20 cellular contexts compared by ENCODE assay signal in genomic region chr15:90619468-90619867, GRCh38.
DNase-seq lines count a peak whose midpoint lies in the region; ATAC-seq lines count a peak whose summit lies in the region.
"Had no signal": no experiment of that assay in that cellular context is flagged by ENCODE, and none has a peak within 500 bp of the region (broad histone marks: within the 10 kb centered on the region; RNA-seq: fewer than 3 reads in every experiment).

No MANE protein-coding gene starts in this region.

- no peak for ATAC-seq in naive thymus-derived CD8-positive, alpha-beta T cell

- H3K4me1 Mint-ChIP-seq in activated naive CD4-positive, alpha-beta T cell treated with anti-CD3 and anti-CD28 coated beads for 36 hours (ENCODE audit: low read depth): peaks cover 36% of the 10 kb centered on the region
- peaks cover 38% of the 10 kb centered on the region for H3K4me1 Mint-ChIP-seq in activated T-helper 1 cell treated with anti-CD3 and anti-CD28 coated beads, Interleukin-12 subunit alpha, Interleukin-12 subunit beta, Interleukin-2, Interleukin-4 antibody, amounts not matched to agents 30 ng/mL and 10 ng/mL and 1 ng/mL, durations not matched to agents 14 hours and 24 hours and 36 hours (ENCODE audit: low read depth)
- H3K4me1 Mint-ChIP-seq in naive thymus-derived CD8-positive, alpha-beta T cell: peaks cover 16 to 31% (median 22%) of the 10 kb centered on the region in 4 donors

- peak overlapping the region; percentile 63 for H3K4me3 Mint-ChIP-seq in activated naive CD4-positive, alpha-beta T cell treated with anti-CD3 and anti-CD28 coated beads for 36 hours
- H3K4me3 Mint-ChIP-seq in activated T-helper 1 cell treated with anti-CD3 and anti-CD28 coated beads, Interleukin-12 subunit alpha, Interleukin-12 subunit beta, Interleukin-2, Interleukin-4 antibody, amounts not matched to agents 30 ng/mL and 10 ng/mL and 1 ng/mL, durations not matched to agents 14 hours and 24 hours and 36 hours: peak overlapping the region; percentile 65
- peak overlapping the region in 7 of 10 donors; percentile 6 to 79 (median 44) for H3K4me3 Mint-ChIP-seq in naive thymus-derived CD8-positive, alpha-beta T cell
- H3K4me3 Mint-ChIP-seq: nephron progenitor cell had no signal

- intact Hi-C loops in activated naive CD4-positive, alpha-beta T cell treated with anti-CD3 and anti-CD28 coated beads for 36 hours (cut with micrococcal nuclease): no loop called here
- intact Hi-C loops in activated T-helper 1 cell treated with anti-CD3 and anti-CD28 coated beads, Interleukin-12 subunit alpha, Interleukin-12 subunit beta, Interleukin-2, Interleukin-4 antibody, amounts not matched to agents 30 ng/mL and 10 ng/mL and 1 ng/mL, durations not matched to agents 14 hours and 24 hours and 36 hours (cut with micrococcal nuclease): loop anchor here (5.0 kb wide), 1 partner anchor 87 kb away; no protein-coding TSS in a partner anchor

- no peaks in the 10 kb centered on the region for H3K9me3 Mint-ChIP-seq in activated naive CD4-positive, alpha-beta T cell treated with anti-CD3 and anti-CD28 coated beads for 36 hours
- no peaks in the 10 kb centered on the region for H3K9me3 Mint-ChIP-seq in activated T-helper 1 cell treated with anti-CD3 and anti-CD28 coated beads, Interleukin-12 subunit alpha, Interleukin-12 subunit beta, Interleukin-2, Interleukin-4 antibody, amounts not matched to agents 30 ng/mL and 10 ng/mL and 1 ng/mL, durations not matched to agents 14 hours and 24 hours and 36 hours
- H3K9me3 Mint-ChIP-seq in naive thymus-derived CD8-positive, alpha-beta T cell: no peaks in the 10 kb centered on the region
- H3K9me3 Mint-ChIP-seq: CD8-positive, alpha-beta memory T cell; nephron progenitor cell had no signal

- H3K36me3 Mint-ChIP-seq in activated naive CD4-positive, alpha-beta T cell treated with anti-CD3 and anti-CD28 coated beads for 36 hours (ENCODE audit: low read depth): peaks cover 27% of the 10 kb centered on the region
- peaks cover 36% of the 10 kb centered on the region for H3K36me3 Mint-ChIP-seq in activated T-helper 1 cell treated with anti-CD3 and anti-CD28 coated beads, Interleukin-12 subunit alpha, Interleukin-12 subunit beta, Interleukin-2, Interleukin-4 antibody, amounts not matched to agents 30 ng/mL and 10 ng/mL and 1 ng/mL, durations not matched to agents 14 hours and 24 hours and 36 hours (ENCODE audit: low read depth)
- peaks cover 11 to 54% (median 21%) of the 10 kb centered on the region in 3 donors for H3K36me3 Mint-ChIP-seq in naive thymus-derived CD8-positive, alpha-beta T cell

- H3K27ac Mint-ChIP-seq in activated naive CD4-positive, alpha-beta T cell treated with anti-CD3 and anti-CD28 coated beads for 36 hours: peak overlapping the region; percentile 70
- peak overlapping the region; percentile 83 for H3K27ac Mint-ChIP-seq in activated T-helper 1 cell treated with anti-CD3 and anti-CD28 coated beads, Interleukin-12 subunit alpha, Interleukin-12 subunit beta, Interleukin-2, Interleukin-4 antibody, amounts not matched to agents 30 ng/mL and 10 ng/mL and 1 ng/mL, durations not matched to agents 14 hours and 24 hours and 36 hours
- H3K27ac Mint-ChIP-seq in naive thymus-derived CD8-positive, alpha-beta T cell: peak overlapping the region in 8 of 10 donors; percentile 13 to 91 (median 74)
- H3K27ac Mint-ChIP-seq: nephron progenitor cell, progenitor cell of endocrine pancreas had no signal

- peak; percentile 34 for DNase-seq in activated naive CD4-positive, alpha-beta T cell treated with anti-CD3 and anti-CD28 coated beads for 36 hours
- DNase-seq in activated naive CD4-positive, alpha-beta T cell treated with Interleukin-2 at 50 U/mL for 16 hours: no peak
- DNase-seq in Kasumi-1 (lab: John Stamatoyannopoulos, UW) (peak; percentile 32 to 50), NCI-H1105 treated with DMSO at 0.1 percent for 48 hours (lab: John Stamatoyannopoulos, UW) (no peak), DMS79 treated with DMSO at 0.1 percent for 48 hours (lab: John Stamatoyannopoulos, UW) (no peak)
- DNase-seq in activated T-helper 1 cell treated with anti-CD3 and anti-CD28 coated beads, Interleukin-12 subunit alpha, Interleukin-12 subunit beta, Interleukin-2, Interleukin-4 antibody, amounts not matched to agents 30 ng/mL and 10 ng/mL and 1 ng/mL, durations not matched to agents 14 hours and 24 hours and 36 hours (ENCODE audit: low spot score): no peak
- no peak for DNase-seq in naive thymus-derived CD8-positive, alpha-beta T cell
- no peak for DNase-seq in activated effector memory CD4-positive, alpha-beta T cell treated with Interleukin-2 at 50 U/mL for 16 hours
- DNase-seq: anterior cingulate cortex; CD8-positive, alpha-beta memory T cell; DMS79; H7; hippocampal formation; mammary epithelial cell; NCI-H1092; NCI-H524; nephron progenitor cell; stimulated activated CD4-positive, alpha-beta T cell treated with anti-CD3 and anti-CD28 coated beads, Interleukin-4, amount 100 ng/mL, for 1 hour; uterus had no signal

- POLR2A ChIA-PET in naive thymus-derived CD8-positive, alpha-beta T cell (lab: Charles Lee): interaction anchor here (1.5 kb wide), 1 partner anchor 23 kb away, joined by 4 read pairs; no protein-coding TSS in a partner anchor

- no peaks in the 10 kb centered on the region for H3K27me3 Mint-ChIP-seq in activated naive CD4-positive, alpha-beta T cell treated with anti-CD3 and anti-CD28 coated beads for 36 hours (ENCODE audit: low read depth)
- no peaks in the 10 kb centered on the region for H3K27me3 Mint-ChIP-seq in activated T-helper 1 cell treated with anti-CD3 and anti-CD28 coated beads, Interleukin-12 subunit alpha, Interleukin-12 subunit beta, Interleukin-2, Interleukin-4 antibody, amounts not matched to agents 30 ng/mL and 10 ng/mL and 1 ng/mL, durations not matched to agents 14 hours and 24 hours and 36 hours (ENCODE audit: insufficient read depth)
- H3K27me3 Mint-ChIP-seq in naive thymus-derived CD8-positive, alpha-beta T cell: no peaks in the 10 kb centered on the region
- H3K27me3 Mint-ChIP-seq: CD8-positive, alpha-beta memory T cell; progenitor cell of endocrine pancreas had no signal

- CTCF ChIA-PET in activated naive CD4-positive, alpha-beta T cell treated with anti-CD3 and anti-CD28 coated beads for 36 hours (lab: Charles Lee): interaction anchor here (1.0 to 2.4 kb wide), 7 partner anchors 12 to 300 kb away, joined by 3 to 10 read pairs (median 4); no protein-coding TSS in a partner anchor

Comparison
In these comparisons a context has a peak if more than half of its experiments do, and no peak if none do; other contexts are left out.
1. DNase-seq: peak in activated naive CD4-positive, alpha-beta T cell treated with anti-CD3 and anti-CD28 coated beads for 36 hours (single experiment) and Kasumi-1 (2 of 2); none in activated naive CD4-positive, alpha-beta T cell treated with Interleukin-2 at 50 U/mL for 16 hours (single experiment), activated T-helper 1 cell treated with anti-CD3 and anti-CD28 coated beads, Interleukin-12 subunit alpha, Interleukin-12 subunit beta, Interleukin-2, Interleukin-4 antibody, amounts not matched to agents 30 ng/mL and 10 ng/mL and 1 ng/mL, durations not matched to agents 14 hours and 24 hours and 36 hours (single experiment), naive thymus-derived CD8-positive, alpha-beta T cell (0 of 10), activated effector memory CD4-positive, alpha-beta T cell treated with Interleukin-2 at 50 U/mL for 16 hours (single experiment), NCI-H1105 treated with DMSO at 0.1 percent for 48 hours (single experiment) and DMS79 treated with DMSO at 0.1 percent for 48 hours (single experiment).
2. Peak in every context shown above with its lines, with median percentiles within 50 percentile points of each other: H3K27ac Mint-ChIP-seq and H3K4me3 Mint-ChIP-seq.